In the genomic region with DNA sequence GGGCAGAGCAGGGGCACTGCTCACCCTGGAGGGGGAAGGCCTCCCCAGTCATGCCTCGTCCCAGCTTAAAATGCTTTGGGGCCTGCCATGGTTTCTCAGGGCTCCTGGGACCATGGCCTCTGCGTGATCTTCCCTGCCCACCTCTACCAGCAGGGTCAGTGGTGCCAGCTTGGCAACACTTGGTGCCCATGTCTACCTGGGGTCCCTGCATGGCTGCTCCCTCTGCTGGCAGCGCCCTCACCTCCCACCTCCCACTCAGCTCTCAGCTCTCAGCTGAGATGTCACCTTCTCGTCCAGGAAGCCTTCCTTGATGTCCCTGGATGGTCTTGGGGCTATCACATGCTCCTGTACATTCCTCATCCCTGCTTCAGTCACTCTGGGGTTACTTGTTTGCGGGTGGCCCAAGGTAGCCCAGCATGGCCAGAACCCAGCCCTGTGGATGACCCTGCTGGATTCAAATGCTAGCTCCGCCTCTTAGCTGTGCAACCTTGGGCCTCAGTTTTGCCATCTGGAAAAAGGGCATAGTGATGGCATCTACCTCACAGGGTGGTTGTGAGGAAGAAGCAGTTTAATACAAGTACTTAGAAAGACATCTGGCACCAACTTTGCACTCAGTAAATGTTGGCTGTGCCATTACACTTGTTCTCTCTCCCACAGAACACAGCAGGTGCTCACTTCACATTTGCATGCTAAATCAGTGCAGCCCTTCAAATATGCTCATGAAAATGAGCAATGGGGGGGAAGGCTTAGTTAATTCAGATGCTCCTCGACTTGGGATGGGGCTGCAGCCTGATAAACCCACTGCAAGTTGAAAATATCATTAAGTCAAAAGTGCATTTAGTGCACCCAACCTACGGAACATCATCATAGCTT, we compare ENCODE assay signal across 10 cellular contexts. TPM values are rescaled to one million over a fixed set of nuclear protein-coding genes. Genes with fewer than 3 reads are reported as not detected.
DNase-seq lines count a peak whose midpoint lies in the region; ATAC-seq and TF ChIP-seq lines count a peak whose summit lies in the region.
"Had no signal": no experiment of that assay in that cellular context is flagged by ENCODE, and none has a peak within 500 bp of the region (broad histone marks: within the 10 kb centered on the region; RNA-seq: fewer than 3 reads in every experiment).

No MANE protein-coding gene starts in this region.

- H3K4me3 ChIP-seq in AG09309 (ENCODE audit: control insufficient read depth, low read depth, low read length) (no peak overlapping the region), DND-41 (ENCODE audit: low read depth in 1 of 2, low read length in 2 of 2) (no peak overlapping the region), RWPE2 (ENCODE audit: severe bottlenecking) (no peak overlapping the region), prostate gland (no peak overlapping the region)

- no peak overlapping the region for H3K4me2 ChIP-seq in DND-41 (ENCODE audit: insufficient read depth, low read length)
- H3K4me2 ChIP-seq: KMS-11 had no signal

- H3K27me3 ChIP-seq in DND-41 (ENCODE audit: insufficient read depth, low read length, poor library complexity) (peaks cover 10% of the 10 kb centered on the region), RWPE2 (ENCODE audit: insufficient read depth, poor library complexity, severe bottlenecking) (no peaks in the 10 kb centered on the region), foreskin keratinocyte (no peaks in the 10 kb centered on the region), prostate gland (replicated peaks; ENCODE audit: insufficient read depth) (no peaks in the 10 kb centered on the region)

- no peak for DNase-seq in AG09309 (ENCODE audit: low read depth)
- DNase-seq in DND-41: peak; percentile 22
- no peak for DNase-seq in RWPE2 (ENCODE audit: low spot score)
- no peak for DNase-seq in foreskin keratinocyte
- DNase-seq in prostate gland (ENCODE audit: low spot score): no peak
- DNase-seq in NCI-H510A (lab: John Stamatoyannopoulos, UW): no peak
- no peak for DNase-seq in hypothalamus (lab: John Stamatoyannopoulos, UW)
- DNase-seq: NCI-H510A treated with DMSO at 0.1 percent for 48 hours had no signal

- H3K4me1 ChIP-seq in DND-41 (ENCODE audit: insufficient read depth, low read length) (no peaks in the 10 kb centered on the region), RWPE2 (ENCODE audit: insufficient read depth, poor library complexity, severe bottlenecking) (peaks cover 10% of the 10 kb centered on the region), foreskin keratinocyte (no peaks in the 10 kb centered on the region), prostate gland (replicated peaks) (no peaks in the 10 kb centered on the region)

- 0 out of 3 replicates have a peak, but pooled peaks have one; percentile 32 for ATAC-seq in DND-41 (ENCODE audit: insufficient read depth, low read depth)
- ATAC-seq in RWPE2 (ENCODE audit: low read depth): peak; percentile 32; the same call in 2 of the 3 replicates
- no peak for ATAC-seq in foreskin keratinocyte
- ATAC-seq in HG03025 (IDR thresholded peaks at IDR 0.05; ENCODE audit: low FRiP score, unreplicated experiment): no peak

- WGBS in prostate gland: 90% methylated on average over 8 of the region's 8 CpGs

- H4K20me1 ChIP-seq in DND-41 (ENCODE audit: insufficient read depth, low read length): peaks cover 3% of the 10 kb centered on the region; the same call in 1 of the 2 replicates

- no peaks in the 10 kb centered on the region for H3K79me2 ChIP-seq in DND-41 (ENCODE audit: insufficient read depth, low read length)

- H3K9ac ChIP-seq in DND-41 (ENCODE audit: low read depth, low read length): no peak overlapping the region
- H3K9ac ChIP-seq: KMS-11 had no signal

- H3K27ac ChIP-seq in DND-41 (ENCODE audit: low read length): no peak overlapping the region
- peak overlapping the region; percentile 26 for H3K27ac ChIP-seq in RWPE2 (ENCODE audit: poor library complexity, severe bottlenecking)
- no peak overlapping the region for H3K27ac ChIP-seq in foreskin keratinocyte
- peak overlapping the region in 1 of 2 donors; percentile 25 for H3K27ac ChIP-seq in prostate gland
- H3K27ac ChIP-seq: KMS-11 had no signal

- no peak for TF ChIP-seq POLR2A in prostate gland (IDR thresholded peaks at IDR 0.05)

- H3K36me3 ChIP-seq in DND-41 (ENCODE audit: insufficient read depth, low read length) (no peaks in the 10 kb centered on the region), RWPE2 (ENCODE audit: low read depth) (no peaks in the 10 kb centered on the region), prostate gland (no peaks in the 10 kb centered on the region)

- intact Hi-C loops in prostate gland (cut with DNase I): no loop called here

- H2AFZ ChIP-seq in DND-41 (ENCODE audit: low read depth, low read length): no peak overlapping the region

- H3K9me3 ChIP-seq in DND-41 (ENCODE audit: insufficient read depth, low read length, severe bottlenecking): no peaks in the 10 kb centered on the region
- no peaks in the 10 kb centered on the region for H3K9me3 ChIP-seq in RWPE2 (ENCODE audit: severe bottlenecking)
- H3K9me3 ChIP-seq in prostate gland: no peaks in the 10 kb centered on the region

- TF ChIP-seq CTCF in AG09309 (IDR thresholded peaks at IDR 0.05; ENCODE audit: control insufficient read depth, insufficient read depth, low read depth, low read length, missing control alignments) (peak; percentile 24), DND-41 (IDR thresholded peaks at IDR 0.05; ENCODE audit: borderline replicate concordance, extremely low read depth, low read length, poor library complexity, severe bottlenecking) (peak; percentile 56), RWPE2 (IDR thresholded peaks at IDR 0.05; ENCODE audit: poor library complexity, severe bottlenecking) (peak; percentile 63), foreskin keratinocyte (conservative IDR thresholded peaks at IDR 0.05) (peak; percentile 37), prostate gland (IDR thresholded peaks at IDR 0.05) (peak in 1 of 4 experiments; percentile 19)

RNA-seq across cellular contexts. Expression of a gene that starts 53.5 kb away (rescaled TPM):
- 74.3 and 80.5 TPM in 2 replicates for total RNA-seq in foreskin keratinocyte
- polyA plus RNA-seq in foreskin keratinocyte: 48.8 and 49.9 TPM in 2 replicates
- total RNA-seq in prostate gland: 10 to 100 TPM; 28.5 to 46.6 TPM

Comparison
In these comparisons a context has a peak if more than half of its experiments do, and no peak if none do; other contexts are left out.
1. ATAC-seq: peak in DND-41 (single experiment) and RWPE2 (single experiment); none in foreskin keratinocyte (single experiment) and HG03025 (single experiment).